Comparison of ENCODE assay signal across 24 cellular contexts in genomic region chr11:70668204-70669202, GRCh38.
A peak's percentile ranks its signal among the peaks of the same experiment; 100 is the strongest.
DNase-seq lines count a peak whose midpoint lies in the region; ATAC-seq and TF ChIP-seq lines count a peak whose summit lies in the region.
"Had no signal": no experiment of that assay in that cellular context is flagged by ENCODE, and none has a peak within 500 bp of the region (broad histone marks: within the 10 kb centered on the region; RNA-seq: fewer than 3 reads in every experiment).

No MANE protein-coding gene starts in this region.

- H3K4me3 Mint-ChIP-seq in neural crest cell: no peak overlapping the region
- H3K4me3 Mint-ChIP-seq: activated T-cell treated with anti-CD3 and anti-CD28 coated beads, Interleukin-2, amount 50 U/mL, for 4 hours; CD4-positive, alpha-beta memory T cell; immature natural killer cell; mesothelial cell of epicardium; natural killer cell treated with Interleukin-12 subunit alpha and Interleukin-12 subunit beta and Interleukin-15 and Interleukin-18, amount 100 ng/mL, for 72 hours; stimulated activated effector memory CD8-positive, alpha-beta T cell treated with anti-CD3 and anti-CD28 coated beads, Interleukin-12 subunit alpha, Interleukin-12 subunit beta, amount 100 ng/mL, for 72 hours had no signal

- DNase-seq in AG08396 (ENCODE audit: low spot score) (peak; percentile 70), RKO (ENCODE audit: low spot score) (peak; percentile 30), dermis blood vessel endothelial cell (peak; percentile 3), neural crest cell (ENCODE audit: low read depth, low spot score) (no peak), T-helper 2 cell (no peak), NCI-H69 (lab: John Stamatoyannopoulos, UW) (no peak)
- DNase-seq: activated CD4-positive, alpha-beta T cell treated with anti-CD3 and anti-CD28 coated beads for 1 hour; activated CD8-positive, alpha-beta memory T cell treated with anti-CD3 and anti-CD28 coated beads for 24 hours; activated naive CD4-positive, alpha-beta T cell; activated T-cell treated with anti-CD3 and anti-CD28 coated beads, Interleukin-2, amount 50 U/mL, for 4 hours; adrenal gland; CD4-positive, alpha-beta memory T cell; heart right ventricle; immature natural killer cell; NCI-H1105 treated with DMSO at 0.1 percent for 48 hours; NCI-H2081 treated with DMSO at 0.1 percent for 48 hours; Peyer's patch; uterus had no signal

- H3K4me1 Mint-ChIP-seq in neural crest cell: peaks cover 5% of the 10 kb centered on the region
- H3K4me1 Mint-ChIP-seq: mesothelial cell of epicardium; stimulated activated effector memory CD8-positive, alpha-beta T cell treated with anti-CD3 and anti-CD28 coated beads, Interleukin-12 subunit alpha, Interleukin-12 subunit beta, amount 100 ng/mL, for 72 hours had no signal

- H3K27ac Mint-ChIP-seq in neural crest cell (ENCODE audit: unreplicated experiment): peak overlapping the region; percentile 5
- H3K27ac Mint-ChIP-seq: CD4-positive, alpha-beta memory T cell; mesothelial cell of epicardium; natural killer cell treated with Interleukin-12 subunit alpha and Interleukin-12 subunit beta and Interleukin-15 and Interleukin-18, amount 100 ng/mL, for 72 hours; stimulated activated effector memory CD8-positive, alpha-beta T cell treated with anti-CD3 and anti-CD28 coated beads, Interleukin-12 subunit alpha, Interleukin-12 subunit beta, amount 100 ng/mL, for 72 hours had no signal

- ATAC-seq in GM19395 (IDR thresholded peaks at IDR 0.05; ENCODE audit: unreplicated experiment): no peak
- ATAC-seq in HG03045 (IDR thresholded peaks at IDR 0.05; ENCODE audit: unreplicated experiment): no peak
- ATAC-seq: activated T-cell treated with anti-CD3 and anti-CD28 coated beads, Interleukin-2, amount 50 U/mL, for 4 hours; heart right ventricle; left lung; natural killer cell treated with Interleukin-12 subunit alpha and Interleukin-12 subunit beta and Interleukin-15 and Interleukin-18, amount 100 ng/mL, for 72 hours; stimulated activated effector memory CD8-positive, alpha-beta T cell treated with anti-CD3 and anti-CD28 coated beads, Interleukin-12 subunit alpha, Interleukin-12 subunit beta, amount 100 ng/mL, for 72 hours had no signal

- no peak for TF ChIP-seq CTCF in neural crest cell (conservative IDR thresholded peaks at IDR 0.05)

- H3K27me3 Mint-ChIP-seq in neural crest cell (ENCODE audit: low read depth): no peaks in the 10 kb centered on the region

- H3K36me3 Mint-ChIP-seq in neural crest cell (ENCODE audit: low read depth): no peaks in the 10 kb centered on the region
- H3K36me3 Mint-ChIP-seq: CD4-positive, alpha-beta memory T cell; immature natural killer cell; mesothelial cell of epicardium; natural killer cell treated with Interleukin-12 subunit alpha and Interleukin-12 subunit beta and Interleukin-15 and Interleukin-18, amount 100 ng/mL, for 72 hours; stimulated activated effector memory CD8-positive, alpha-beta T cell treated with anti-CD3 and anti-CD28 coated beads, Interleukin-12 subunit alpha, Interleukin-12 subunit beta, amount 100 ng/mL, for 72 hours had no signal

- H3K9me3 Mint-ChIP-seq in neural crest cell: no peaks in the 10 kb centered on the region
- H3K9me3 Mint-ChIP-seq: activated T-cell treated with anti-CD3 and anti-CD28 coated beads, Interleukin-2, amount 50 U/mL, for 4 hours; immature natural killer cell; mesothelial cell of epicardium; natural killer cell treated with Interleukin-12 subunit alpha and Interleukin-12 subunit beta and Interleukin-15 and Interleukin-18, amount 100 ng/mL, for 72 hours; stimulated activated effector memory CD8-positive, alpha-beta T cell treated with anti-CD3 and anti-CD28 coated beads, Interleukin-12 subunit alpha, Interleukin-12 subunit beta, amount 100 ng/mL, for 72 hours had no signal

Comparison
In these comparisons a context has a peak if more than half of its experiments do, and no peak if none do; other contexts are left out.
1. DNase-seq: peak in AG08396 (single experiment), RKO (single experiment) and dermis blood vessel endothelial cell (single experiment); none in neural crest cell (single experiment), T-helper 2 cell (0 of 5) and NCI-H69 (single experiment).